ENCODE assay signal across 8 cellular contexts in the genomic region with DNA sequence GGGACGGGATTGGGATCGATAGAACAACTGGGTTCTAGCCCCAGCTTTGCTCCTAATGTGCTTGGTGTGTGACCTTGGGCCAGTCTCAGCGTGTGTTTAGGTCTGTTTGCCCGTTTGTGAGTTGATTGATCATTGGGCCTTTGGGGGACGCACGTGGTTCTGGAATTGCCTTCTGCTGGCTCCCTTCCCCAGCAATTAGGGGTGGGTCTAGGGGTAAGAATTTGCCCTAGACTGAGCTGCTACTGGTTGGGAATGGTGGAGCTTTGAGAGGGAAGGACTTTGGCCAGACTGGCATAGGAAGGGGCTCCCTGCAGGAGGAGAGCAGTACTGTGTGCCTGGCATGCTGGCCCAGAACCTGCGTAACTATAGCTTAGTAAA. TPM values are rescaled to one million over a fixed set of nuclear protein-coding genes. Genes with fewer than 3 reads are reported as not detected.
DNase-seq lines count a peak whose midpoint lies in the region; ATAC-seq and TF ChIP-seq lines count a peak whose summit lies in the region.

No MANE protein-coding gene starts in this region.

- 18 to 25% methylated on average over 7 of the region's 7 CpGs for WGBS in heart right ventricle, 2 donors

- DNase-seq in heart right ventricle (no peak), left cardiac atrium (no peak), uterus (no peak)
- no peak for DNase-seq in naive thymus-derived CD4-positive, alpha-beta T cell

- H3K4me3 ChIP-seq in heart right ventricle, result peak overlapping the region; percentile 55 to 67 (median 60)
- H3K4me3 ChIP-seq in naive thymus-derived CD4-positive, alpha-beta T cell (ENCODE audit: low read length), result peak overlapping the region; percentile 48
- H3K4me3 ChIP-seq in uterus, result peak overlapping the region; percentile 22 to 29

- peaks cover 0 to 2% (median 0%) of the 10 kb centered on the region in 5 experiments for H3K9me3 Mint-ChIP-seq in brain
- H3K9me3 Mint-ChIP-seq in naive thymus-derived CD4-positive, alpha-beta T cell, result no peaks in the 10 kb centered on the region

- H3K36me3 Mint-ChIP-seq in brain, result no peaks in the 10 kb centered on the region
- no peaks in the 10 kb centered on the region for H3K36me3 Mint-ChIP-seq in naive thymus-derived CD4-positive, alpha-beta T cell

- CTCF ChIA-PET in naive thymus-derived CD4-positive, alpha-beta T cell (lab: Charles Lee), result interaction anchor here (1.1 kb wide), 1 partner anchor 16 kb away, joined by 3 read pairs; no protein-coding TSS in a partner anchor

- no peak for TF ChIP-seq CTCF in heart right ventricle (IDR thresholded peaks at IDR 0.05)
- no peak for TF ChIP-seq CTCF in brain (conservative IDR thresholded peaks at IDR 0.05)
- no peak for TF ChIP-seq CTCF in uterus (IDR thresholded peaks at IDR 0.05)

- ATAC-seq in heart right ventricle, result no peak
- ATAC-seq in left cardiac atrium, result no peak
- ATAC-seq in naive thymus-derived CD4-positive, alpha-beta T cell, result no peak
- ATAC-seq in GM18868 (IDR thresholded peaks at IDR 0.05; ENCODE audit: unreplicated experiment), result no peak
- no peak for ATAC-seq in GM19463 (IDR thresholded peaks at IDR 0.05; ENCODE audit: unreplicated experiment)
- no peak for ATAC-seq in HG02870 (IDR thresholded peaks at IDR 0.05; ENCODE audit: unreplicated experiment)

- H3K27ac ChIP-seq in heart right ventricle, result peak overlapping the region in 9 of 10 donors; percentile 61 to 85 (median 79)
- H3K27ac ChIP-seq in naive thymus-derived CD4-positive, alpha-beta T cell (ENCODE audit: low read depth, low read length), result no peak overlapping the region
- no peak overlapping the region for H3K27ac ChIP-seq in uterus

- H3K9me3 ChIP-seq in heart right ventricle, result no peaks in the 10 kb centered on the region
- H3K9me3 ChIP-seq in naive thymus-derived CD4-positive, alpha-beta T cell (ENCODE audit: control insufficient read depth in 2 of 3, low read length in 3 of 3), result no peaks in the 10 kb centered on the region
- H3K9me3 ChIP-seq in uterus, result no peaks in the 10 kb centered on the region

- H3K4me1 Mint-ChIP-seq in brain, result peaks cover 55% of the 10 kb centered on the region
- peaks cover 20 to 40% (median 34%) of the 10 kb centered on the region in 7 donors for H3K4me1 Mint-ChIP-seq in naive thymus-derived CD4-positive, alpha-beta T cell

- H3K27me3 ChIP-seq in heart right ventricle (peaks cover 0 to 40% (median 0%) of the 10 kb centered on the region in 7 donors), uterus (no peaks in the 10 kb centered on the region)
- H3K27me3 ChIP-seq in naive thymus-derived CD4-positive, alpha-beta T cell (ENCODE audit: control insufficient read depth in 2 of 2, insufficient read depth in 2 of 2, low read length in 2 of 2), result peaks cover 0 to 14% of the 10 kb centered on the region in 2 donors

- no peak for TF ChIP-seq POLR2A in uterus (IDR thresholded peaks at IDR 0.05)

- H3K36me3 ChIP-seq in heart right ventricle (no peaks in the 10 kb centered on the region), uterus (no peaks in the 10 kb centered on the region)
- no peaks in the 10 kb centered on the region for H3K36me3 ChIP-seq in naive thymus-derived CD4-positive, alpha-beta T cell (ENCODE audit: control insufficient read depth in 2 of 3, insufficient read depth in 3 of 3, low read length in 3 of 3)

- peak overlapping the region; percentile 84 to 92 (median 91) for H3K4me3 Mint-ChIP-seq in brain
- peak overlapping the region; percentile 45 to 92 (median 84) for H3K4me3 Mint-ChIP-seq in naive thymus-derived CD4-positive, alpha-beta T cell

- H3K27me3 Mint-ChIP-seq in brain, result peaks cover 47% of the 10 kb centered on the region
- H3K27me3 Mint-ChIP-seq in naive thymus-derived CD4-positive, alpha-beta T cell, result peaks cover 15 to 52% (median 35%) of the 10 kb centered on the region in 5 donors

- H3K4me1 ChIP-seq in heart right ventricle (peaks cover 9 to 67% (median 48%) of the 10 kb centered on the region in 9 donors), uterus (no peaks in the 10 kb centered on the region)
- peaks cover 17 to 20% of the 10 kb centered on the region in 2 donors for H3K4me1 ChIP-seq in naive thymus-derived CD4-positive, alpha-beta T cell (ENCODE audit: control insufficient read depth in 2 of 2, insufficient read depth in 2 of 2, low read length in 2 of 2)

- intact Hi-C loops in heart right ventricle (cut with DNase I) (no loop called here), left cardiac atrium (cut with DNase I) (loop anchor here in 1 of 2 donors (10.0 kb wide), 1 partner anchor 75 kb away; no protein-coding TSS in a partner anchor), uterus (cut with DNase I; ENCODE audit: low total_unique reads) (no loop called here)
- intact Hi-C loops in naive thymus-derived CD4-positive, alpha-beta T cell (cut with micrococcal nuclease), result no loop called here

- peak overlapping the region; percentile 17 to 97 (median 43) for H3K27ac Mint-ChIP-seq in brain
- peak overlapping the region in 1 of 9 donors; percentile 13 for H3K27ac Mint-ChIP-seq in naive thymus-derived CD4-positive, alpha-beta T cell

- POLR2A ChIA-PET in naive thymus-derived CD4-positive, alpha-beta T cell (lab: Charles Lee), result interaction anchor here (0.6 to 1.2 kb wide), 2 partner anchors 20 to 237 kb away, joined by 3 read pairs; no protein-coding TSS in a partner anchor

RNA-seq across cellular contexts. Expression of gene SPNS2, which starts 1.5 kb away (rescaled TPM):
- total RNA-seq in heart right ventricle, result 10 to 100 TPM in 4 of 10 donors, 1 to 10 TPM in 6; 4.5 to 19.9 (median 8.9) TPM
- polyA plus RNA-seq in heart right ventricle, result 10 to 100 TPM; 22.0 to 27.7 TPM
- total RNA-seq in left cardiac atrium, result 10 to 100 TPM; 14.2 to 23.4 TPM
- polyA plus RNA-seq in brain (ENCODE audit: insufficient read depth, low read depth, low replicate concordance), result 17.9 TPM
- total RNA-seq in naive thymus-derived CD4-positive, alpha-beta T cell, result under 1 TPM in 4 of 5 experiments, not detected in 1; 0.19 to 0.56 (median 0.50) TPM
- polyA plus RNA-seq in naive thymus-derived CD4-positive, alpha-beta T cell, result not detected
- total RNA-seq in uterus, result 10 to 100 TPM in 2 of 4 donors, 1 to 10 TPM in 2; 3.8 to 40.5 (median 13.6) TPM

RNA-seq across cellular contexts. Expression of gene MYBBP1A, which starts 55.0 kb away (rescaled TPM):
- total RNA-seq in heart right ventricle (10 to 100 TPM; 18.7 to 30.3 (median 21.7) TPM), left cardiac atrium (10 to 100 TPM; 17.6 to 34.9 TPM), uterus (10 to 100 TPM; 10.9 to 64.7 (median 25.2) TPM)
- polyA plus RNA-seq in heart right ventricle (10 to 100 TPM; 25.4 to 25.7 TPM), brain (ENCODE audit: insufficient read depth, low read depth, low replicate concordance) (35.0 TPM)
- total RNA-seq in naive thymus-derived CD4-positive, alpha-beta T cell, result 10 to 100 TPM; 59.8 to 81.8 (median 77.9) TPM
- 10 to 100 TPM; 21.0 to 42.8 TPM for polyA plus RNA-seq in naive thymus-derived CD4-positive, alpha-beta T cell

Comparison
In these comparisons a context has a peak if more than half of its experiments do, and no peak if none do; other contexts are left out.
1. H3K27ac ChIP-seq: peak in heart right ventricle (9 of 10); none in naive thymus-derived CD4-positive, alpha-beta T cell (single experiment) and uterus (0 of 2).
2. Peak in every context shown above with its lines, with median percentiles within 50 percentile points of each other: H3K4me3 ChIP-seq.